Comparison of ENCODE assay signal across 1 cellular context in the genomic region with DNA sequence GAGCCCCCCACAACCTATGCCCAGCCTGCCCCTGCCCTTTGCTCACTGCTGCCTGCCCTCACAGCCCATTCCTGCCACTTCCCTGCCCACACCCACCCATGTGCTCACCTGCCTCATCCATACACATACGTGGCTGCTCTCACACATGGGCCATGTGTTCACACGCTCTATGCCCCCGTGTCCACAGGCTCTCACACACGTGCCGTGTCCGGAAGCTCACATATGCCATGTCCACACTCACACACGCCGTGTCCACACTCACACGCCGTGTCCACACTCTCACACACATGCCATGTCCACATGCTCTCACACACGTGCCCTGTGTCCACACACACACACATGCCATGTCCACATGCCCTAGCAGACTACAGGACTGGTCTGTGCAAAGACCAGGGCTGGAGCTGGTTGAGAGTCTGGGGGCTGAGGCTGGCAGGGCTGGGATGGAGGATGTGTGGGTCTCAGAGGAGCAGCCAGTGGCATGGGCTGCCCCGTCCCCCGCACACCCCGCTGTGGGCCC.
TF ChIP-seq lines count a peak whose summit lies in the region.

No MANE protein-coding gene starts in this region.

TF ChIP-seq in IMR-90, 13 proteins besides CTCF, POLR2A, EP300 and RAD21:
- TF ChIP-seq SMC3 (IDR thresholded peaks at IDR 0.05; ENCODE audit: low read depth, low read length) (no peak), FOS (IDR thresholded peaks at IDR 0.05; ENCODE audit: low read depth, low read length) (no peak)
